In genomic region chr3:23805881-23806321, GRCh38 we compare ENCODE assay signal across 8 cellular contexts. TPM values are rescaled to one million over a fixed set of nuclear protein-coding genes. Genes with fewer than 3 reads are reported as not detected.
A peak's percentile ranks its signal among the peaks of the same experiment; 100 is the strongest.
DNase-seq lines count a peak whose midpoint lies in the region; ATAC-seq and TF ChIP-seq lines count a peak whose summit lies in the region.

UBE2E1 (plus strand) TSS chr3:23805955; CDS start chr3:23807270, 1,315 bp downstream.

- H3K36me3 Mint-ChIP-seq in activated CD8-positive, alpha-beta T cell treated with anti-CD3 and anti-CD28 coated beads for 36 hours (ENCODE audit: low read depth): peaks cover 26% of the 10 kb centered on the region

- DNase-seq in NCI-H460 (ENCODE audit: extremely low read depth, low read depth) (peak; percentile 36), lung microvascular endothelial cell (ENCODE audit: low read depth in 2 of 2) (peak; percentile 71 to 75)
- DNase-seq in activated CD8-positive, alpha-beta T cell treated with anti-CD3 and anti-CD28 coated beads for 36 hours: peak; percentile 76
- DNase-seq in effector CD4-positive, alpha-beta T cell: peak; percentile 63
- DNase-seq in stimulated activated CD8-positive, alpha-beta memory T cell treated with anti-CD3 and anti-CD28 coated beads, Interleukin-15, amount 100 ng/mL, for 1 hour (ENCODE audit: low read depth): peak; percentile 35

- H3K4me1 Mint-ChIP-seq in activated CD8-positive, alpha-beta T cell treated with anti-CD3 and anti-CD28 coated beads for 36 hours (ENCODE audit: low read depth): peaks cover 44% of the 10 kb centered on the region

- TF ChIP-seq CTCF in 22Rv1 (IDR thresholded peaks at IDR 0.05): no peak
- TF ChIP-seq CTCF in activated CD8-positive, alpha-beta T cell treated with anti-CD3 and anti-CD28 coated beads for 36 hours (IDR thresholded peaks at IDR 0.05): no peak

- peak within 1 kb of the TSS; percentile 57 for H3K27ac ChIP-seq in 22Rv1

- peak; percentile 50 for ATAC-seq in GM18499 (IDR thresholded peaks at IDR 0.05; ENCODE audit: insufficient read depth, unreplicated experiment)
- ATAC-seq in HG02885 (IDR thresholded peaks at IDR 0.05; ENCODE audit: poor library complexity, unreplicated experiment): peak; percentile 73
- peak; percentile 67 for ATAC-seq in activated CD8-positive, alpha-beta T cell treated with anti-CD3 and anti-CD28 coated beads for 36 hours

- H3K9me3 Mint-ChIP-seq in activated CD8-positive, alpha-beta T cell treated with anti-CD3 and anti-CD28 coated beads for 36 hours: no peaks in the 10 kb centered on the region

- POLR2A ChIA-PET in activated CD8-positive, alpha-beta T cell treated with anti-CD3 and anti-CD28 coated beads for 36 hours (lab: Charles Lee): interaction anchor here (5.3 kb wide), 1 partner anchor 111 kb away, joined by 37 read pairs; the partner anchor contains the start of genes NKIRAS1 and RPL15

- H3K27me3 Mint-ChIP-seq in activated CD8-positive, alpha-beta T cell treated with anti-CD3 and anti-CD28 coated beads for 36 hours: peaks cover 8% of the 10 kb centered on the region

- CTCF ChIA-PET in activated CD8-positive, alpha-beta T cell treated with anti-CD3 and anti-CD28 coated beads for 36 hours (lab: Charles Lee): no interaction called here

- peak within 1 kb of the TSS; percentile 87 for H3K4me3 Mint-ChIP-seq in activated CD8-positive, alpha-beta T cell treated with anti-CD3 and anti-CD28 coated beads for 36 hours

- intact Hi-C loops in activated CD8-positive, alpha-beta T cell treated with anti-CD3 and anti-CD28 coated beads for 36 hours (cut with micrococcal nuclease): loop anchor here (10.0 kb wide), 2 partner anchors 109 to 361 kb away; partner anchors contain the start of genes NKIRAS1 and RPL15

- peak within 1 kb of the TSS; percentile 94 for H3K27ac Mint-ChIP-seq in activated CD8-positive, alpha-beta T cell treated with anti-CD3 and anti-CD28 coated beads for 36 hours

RNA-seq across cellular contexts. Expression of gene UBE2E1, which starts in this region (rescaled TPM):
- total RNA-seq in NCI-H460 (2014; rRNA removed; shearing (Covaris generic)): 77.1 and 87.2 TPM in 2 replicates
- 51.4 and 85.8 TPM in 2 replicates for polyA plus RNA-seq in NCI-H460 (2014; cell fraction: nucleus; rRNA removed)
- total RNA-seq in activated CD8-positive, alpha-beta T cell treated with anti-CD3 and anti-CD28 coated beads for 36 hours: 10 to 100 TPM; 79.0 to 80.3 TPM
- total RNA-seq in lung microvascular endothelial cell: 98.8 and 106 TPM in 2 replicates

Comparison
In these comparisons a context has a peak if more than half of its experiments do, and no peak if none do; other contexts are left out.
1. Peak in every context shown above with its lines: DNase-seq, ATAC-seq and H3K27ac ChIP-seq.